Comparison of ENCODE assay signal across 15 cellular contexts in the genomic region with DNA sequence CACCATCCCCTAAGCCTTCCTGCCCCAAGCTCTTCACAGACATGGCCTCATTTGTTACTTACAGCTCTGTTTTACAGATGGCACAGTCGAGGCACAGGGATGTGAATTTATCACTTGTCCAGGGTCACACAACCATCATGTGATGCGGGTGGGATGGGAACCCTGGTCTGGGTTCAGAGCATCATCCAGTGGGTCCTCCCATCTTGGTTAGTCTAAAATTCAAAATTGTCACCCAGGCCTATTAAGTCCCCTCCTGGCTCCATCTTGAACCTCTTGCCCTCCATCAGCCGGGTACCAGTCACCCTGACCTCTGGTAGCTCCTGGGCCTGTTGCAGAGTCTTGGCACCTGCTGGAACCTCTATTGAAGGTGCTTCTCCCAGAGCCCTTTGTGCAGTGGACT. TPM values are rescaled to one million over a fixed set of nuclear protein-coding genes. Genes with fewer than 3 reads are reported as not detected.
DNase-seq lines count a peak whose midpoint lies in the region; ATAC-seq and TF ChIP-seq lines count a peak whose summit lies in the region.
"Had no signal": no experiment of that assay in that cellular context is flagged by ENCODE, and none has a peak within 500 bp of the region (broad histone marks: within the 10 kb centered on the region; RNA-seq: fewer than 3 reads in every experiment).

No MANE protein-coding gene starts in this region.

- H3K9ac ChIP-seq in stomach smooth muscle (ENCODE audit: low read length in 2 of 2): peak overlapping the region in 1 of 2 donors; percentile 26
- H3K9ac ChIP-seq: BLaER1 treated with 17β-estradiol and CSF1 and Interleukin-3, amounts not matched to agents 10 nM and 100 nM had no signal

- H3K27ac ChIP-seq in VCaP (peak overlapping the region; percentile 58), gastroesophageal sphincter (peak overlapping the region; percentile 39 to 93 (median 84)), stomach smooth muscle (ENCODE audit: low read length) (peak overlapping the region; percentile 74)
- H3K27ac ChIP-seq: BLaER1 treated with 17β-estradiol and CSF1 and Interleukin-3, amounts not matched to agents 10 nM and 100 nM had no signal

- ATAC-seq in gastroesophageal sphincter: no peak
- ATAC-seq in HG02870 (IDR thresholded peaks at IDR 0.05; ENCODE audit: unreplicated experiment): no peak
- ATAC-seq: HCT116 had no signal

- no peak overlapping the region for H3K4me3 ChIP-seq in gastroesophageal sphincter
- H3K4me3 ChIP-seq in stomach smooth muscle (ENCODE audit: low read length in 2 of 2): no peak overlapping the region
- H3K4me3 ChIP-seq: BLaER1 treated with 17β-estradiol and CSF1 and Interleukin-3, amounts not matched to agents 10 nM and 100 nM had no signal

- H3K36me3 ChIP-seq in gastroesophageal sphincter: peaks cover 0 to 82% of the 10 kb centered on the region in 2 donors
- H3K36me3 ChIP-seq in stomach smooth muscle (ENCODE audit: control insufficient read depth in 2 of 2, insufficient read depth in 2 of 2, low read length in 2 of 2): peaks cover 29 to 48% of the 10 kb centered on the region in 2 donors

- H3K9me3 Mint-ChIP-seq in activated T-cell treated with anti-CD3 and anti-CD28 coated beads, Interleukin-2, amount 50 U/mL, for 24 hours: peaks cover 4% of the 10 kb centered on the region

- no peaks in the 10 kb centered on the region for H3K4me1 Mint-ChIP-seq in activated T-cell treated with anti-CD3 and anti-CD28 coated beads, Interleukin-2, amount 50 U/mL, for 24 hours (ENCODE audit: low read depth)
- H3K4me1 Mint-ChIP-seq: CD8-positive, alpha-beta memory T cell had no signal

- H3K36me3 Mint-ChIP-seq in activated T-cell treated with anti-CD3 and anti-CD28 coated beads, Interleukin-2, amount 50 U/mL, for 24 hours (ENCODE audit: low read depth): peaks cover 58% of the 10 kb centered on the region

- WGBS in gastroesophageal sphincter (ENCODE audit: low coverage in 1 of 2), 2 donors: 40 to 65% methylated on average over 1 to 3 of the region's 3 CpGs

- no peak overlapping the region for H3K4me3 Mint-ChIP-seq in activated T-cell treated with anti-CD3 and anti-CD28 coated beads, Interleukin-2, amount 50 U/mL, for 24 hours
- H3K4me3 Mint-ChIP-seq: CD8-positive, alpha-beta memory T cell had no signal

- intact Hi-C loops in posterior vena cava (cut with DNase I): no loop called here

- no peaks in the 10 kb centered on the region for H3K27me3 Mint-ChIP-seq in activated T-cell treated with anti-CD3 and anti-CD28 coated beads, Interleukin-2, amount 50 U/mL, for 24 hours
- H3K27me3 Mint-ChIP-seq: CD8-positive, alpha-beta memory T cell had no signal

- TF ChIP-seq CTCF in VCaP (conservative IDR thresholded peaks at IDR 0.05): no peak
- no peak for TF ChIP-seq CTCF in gastroesophageal sphincter (IDR thresholded peaks at IDR 0.05)

- no peak for TF ChIP-seq EP300 in gastroesophageal sphincter (IDR thresholded peaks at IDR 0.05)

- peaks cover 0 to 70% (median 14%) of the 10 kb centered on the region in 3 donors for H3K4me1 ChIP-seq in gastroesophageal sphincter
- peaks cover 34% of the 10 kb centered on the region for H3K4me1 ChIP-seq in stomach smooth muscle (ENCODE audit: control insufficient read depth, insufficient read depth, low read length)

- peak; percentile 48 for DNase-seq in posterior vena cava (ENCODE audit: low spot score)
- no peak for DNase-seq in activated T-cell treated with anti-CD3 and anti-CD28 coated beads, Interleukin-2, amount 50 U/mL, for 24 hours
- DNase-seq in nucleus accumbens (lab: John Stamatoyannopoulos, UW): no peak
- DNase-seq: CD8-positive, alpha-beta memory T cell; GOT3; NCI-H1092 treated with DMSO at 0.1 percent for 48 hours; NCI-H146; NCI-H2029 treated with DMSO at 0.1 percent for 48 hours; SHP77 treated with DMSO at 0.1 percent for 48 hours had no signal

- no peak overlapping the region for H3K27ac Mint-ChIP-seq in activated T-cell treated with anti-CD3 and anti-CD28 coated beads, Interleukin-2, amount 50 U/mL, for 24 hours

- TF ChIP-seq POLR2A in gastroesophageal sphincter (IDR thresholded peaks at IDR 0.05): no peak

- H3K9me3 ChIP-seq in gastroesophageal sphincter (no peaks in the 10 kb centered on the region), stomach smooth muscle (ENCODE audit: control insufficient read depth in 2 of 2, low read length in 2 of 2) (no peaks in the 10 kb centered on the region)

- H3K27me3 ChIP-seq in gastroesophageal sphincter (no peaks in the 10 kb centered on the region), stomach smooth muscle (ENCODE audit: control insufficient read depth in 1 of 2, insufficient read depth in 2 of 2, low read length in 2 of 2) (no peaks in the 10 kb centered on the region)
- H3K27me3 ChIP-seq: BLaER1 treated with 17β-estradiol and CSF1 and Interleukin-3, amounts not matched to agents 10 nM and 100 nM had no signal

RNA-seq across cellular contexts. Expression of gene ACACB, which starts 52.9 kb away (rescaled TPM):
- total RNA-seq in gastroesophageal sphincter: 100 to 1,000 TPM in 3 of 4 donors, 10 to 100 TPM in 1; 49.4 to 230 (median 138) TPM
- total RNA-seq in posterior vena cava: 10 to 100 TPM; 29.4 to 49.7 TPM
